Comparison of ENCODE assay signal across 8 cellular contexts in genomic region chr17:78019367-78019975, GRCh38.
DNase-seq lines count a peak whose midpoint lies in the region; FAIRE-seq and TF ChIP-seq lines count a peak whose summit lies in the region.

No MANE protein-coding gene starts in this region.

- TF ChIP-seq POLR2A in vagina (IDR thresholded peaks at IDR 0.05): no peak

- H3K27ac Mint-ChIP-seq in activated T-helper 2 cell treated with anti-CD3 and anti-CD28 coated beads, Interferon-gamma antibody, Interleukin-2, Interleukin-4, amounts not matched to agents 10 μg/mL and 5 μg/mL and 100 μg/mL, durations not matched to agents 14 hours and 24 hours and 36 hours: peak overlapping the region; percentile 50

- peaks cover 10% of the 10 kb centered on the region for H4K20me1 ChIP-seq in Loucy (ENCODE audit: insufficient read depth, low read length, poor library complexity, severe bottlenecking)

- H3K9ac ChIP-seq in Loucy (ENCODE audit: low read depth, low read length, poor library complexity, severe bottlenecking) (no peak overlapping the region), kidney (ENCODE audit: low read length in 2 of 2) (no peak overlapping the region)

- TF ChIP-seq CTCF in Loucy (conservative IDR thresholded peaks at IDR 0.05; ENCODE audit: low read length) (peak; percentile 68), kidney (IDR thresholded peaks at IDR 0.05; ENCODE audit: borderline replicate concordance, extremely low read depth, insufficient read depth) (peak; percentile 11), vagina (IDR thresholded peaks at IDR 0.05) (peak; percentile 21 to 54 (median 45))

- no peaks in the 10 kb centered on the region for H3K9me3 ChIP-seq in Loucy (ENCODE audit: insufficient read depth, low read depth, low read length)
- no peaks in the 10 kb centered on the region for H3K9me3 ChIP-seq in kidney (ENCODE audit: control insufficient read depth in 1 of 2, low read length in 2 of 2)
- H3K9me3 ChIP-seq in vagina: no peaks in the 10 kb centered on the region

- no peaks in the 10 kb centered on the region for H3K9me2 ChIP-seq in Loucy (replicated peaks; ENCODE audit: low read depth, low read length)

- H3K27me3 Mint-ChIP-seq in activated T-helper 2 cell treated with anti-CD3 and anti-CD28 coated beads, Interferon-gamma antibody, Interleukin-2, Interleukin-4, amounts not matched to agents 10 μg/mL and 5 μg/mL and 100 μg/mL, durations not matched to agents 14 hours and 24 hours and 36 hours (ENCODE audit: low read depth): no peaks in the 10 kb centered on the region

- H3K4me1 ChIP-seq in Loucy (ENCODE audit: insufficient read depth, low read length, poor library complexity, severe bottlenecking) (no peaks in the 10 kb centered on the region), kidney (ENCODE audit: control insufficient read depth in 1 of 2, insufficient read depth in 1 of 2, low read depth in 1 of 2, low read length in 2 of 2) (no peaks in the 10 kb centered on the region), vagina (peaks cover 12% of the 10 kb centered on the region)

- H3K4me2 ChIP-seq in Loucy (ENCODE audit: low read depth, low read length, poor library complexity, severe bottlenecking): no peak overlapping the region

- no peak overlapping the region for H3K27ac ChIP-seq in kidney (ENCODE audit: low read depth in 2 of 2, low read length in 2 of 2)
- H3K27ac ChIP-seq in vagina: no peak overlapping the region

- peak; percentile 28 to 35 for DNase-seq in NCI-H2081 (lab: John Stamatoyannopoulos, UW)
- DNase-seq in NCI-H2081 treated with DMSO at 0.1 percent for 48 hours (lab: John Stamatoyannopoulos, UW): no peak
- DNase-seq in activated T-helper 2 cell treated with anti-CD3 and anti-CD28 coated beads, Interferon-gamma antibody, Interleukin-2, Interleukin-4, amounts not matched to agents 10 μg/mL and 5 μg/mL and 100 μg/mL, durations not matched to agents 14 hours and 24 hours and 36 hours (ENCODE audit: low spot score): no peak
- no peak for DNase-seq in kidney
- DNase-seq in vagina (ENCODE audit: extremely low spot score in 2 of 2): no peak
- DNase-seq in cerebellum (ENCODE audit: low spot score): no peak
- no peak for DNase-seq in COLO668 (lab: John Stamatoyannopoulos, UW; ENCODE audit: unreplicated experiment)

- peak; percentile 30 for FAIRE-seq in kidney (lab: Jason Lieb, UNC)

- no peaks in the 10 kb centered on the region for H3F3A ChIP-seq in Loucy (ENCODE audit: low read depth)

- intact Hi-C loops in activated T-helper 2 cell treated with anti-CD3 and anti-CD28 coated beads, Interferon-gamma antibody, Interleukin-2, Interleukin-4, amounts not matched to agents 10 μg/mL and 5 μg/mL and 100 μg/mL, durations not matched to agents 14 hours and 24 hours and 36 hours (cut with micrococcal nuclease): no loop called here
- intact Hi-C loops in kidney (cut with DNase I): loop anchor here (10.0 kb wide), 1 partner anchor 475 kb away; no protein-coding TSS in a partner anchor
- intact Hi-C loops in vagina (cut with DNase I): loop anchor here (5.0 to 10.0 kb wide), 2 partner anchors 245 to 477 kb away; no protein-coding TSS in a partner anchor

- H3K4me3 Mint-ChIP-seq in activated T-helper 2 cell treated with anti-CD3 and anti-CD28 coated beads, Interferon-gamma antibody, Interleukin-2, Interleukin-4, amounts not matched to agents 10 μg/mL and 5 μg/mL and 100 μg/mL, durations not matched to agents 14 hours and 24 hours and 36 hours (ENCODE audit: low read depth): peak overlapping the region; percentile 33

- H3K36me3 ChIP-seq in Loucy (ENCODE audit: insufficient read depth, low read length) (peaks cover 45% of the 10 kb centered on the region; the same call in 1 of the 2 replicates), kidney (ENCODE audit: control insufficient read depth in 1 of 2, insufficient read depth in 2 of 2, low read length in 2 of 2) (no peaks in the 10 kb centered on the region), vagina (no peaks in the 10 kb centered on the region)

- H3K4me3 ChIP-seq in Loucy (ENCODE audit: low read length, poor library complexity, severe bottlenecking): no peak overlapping the region
- no peak overlapping the region for H3K4me3 ChIP-seq in kidney (ENCODE audit: low read length in 2 of 2)
- H3K4me3 ChIP-seq in vagina: no peak overlapping the region

- peaks cover 21% of the 10 kb centered on the region for H3K4me1 Mint-ChIP-seq in activated T-helper 2 cell treated with anti-CD3 and anti-CD28 coated beads, Interferon-gamma antibody, Interleukin-2, Interleukin-4, amounts not matched to agents 10 μg/mL and 5 μg/mL and 100 μg/mL, durations not matched to agents 14 hours and 24 hours and 36 hours (ENCODE audit: low read depth)

- no peak overlapping the region for H2AFZ ChIP-seq in Loucy (ENCODE audit: low read length)

- no peaks in the 10 kb centered on the region for H3K9me3 Mint-ChIP-seq in activated T-helper 2 cell treated with anti-CD3 and anti-CD28 coated beads, Interferon-gamma antibody, Interleukin-2, Interleukin-4, amounts not matched to agents 10 μg/mL and 5 μg/mL and 100 μg/mL, durations not matched to agents 14 hours and 24 hours and 36 hours

- H3K79me2 ChIP-seq in Loucy (ENCODE audit: insufficient read depth, low read length): no peaks in the 10 kb centered on the region

- no peaks in the 10 kb centered on the region for H3K27me3 ChIP-seq in Loucy (ENCODE audit: insufficient read depth, low read length, poor library complexity, severe bottlenecking)
- no peaks in the 10 kb centered on the region for H3K27me3 ChIP-seq in vagina

- peaks cover 6% of the 10 kb centered on the region for H3K36me3 Mint-ChIP-seq in activated T-helper 2 cell treated with anti-CD3 and anti-CD28 coated beads, Interferon-gamma antibody, Interleukin-2, Interleukin-4, amounts not matched to agents 10 μg/mL and 5 μg/mL and 100 μg/mL, durations not matched to agents 14 hours and 24 hours and 36 hours (ENCODE audit: low read depth)

Comparison
In these comparisons a context has a peak if more than half of its experiments do, and no peak if none do; other contexts are left out.
1. DNase-seq: peak in NCI-H2081 (2 of 2); none in NCI-H2081 treated with DMSO at 0.1 percent for 48 hours (single experiment), activated T-helper 2 cell treated with anti-CD3 and anti-CD28 coated beads, Interferon-gamma antibody, Interleukin-2, Interleukin-4, amounts not matched to agents 10 μg/mL and 5 μg/mL and 100 μg/mL, durations not matched to agents 14 hours and 24 hours and 36 hours (single experiment), kidney (single experiment), vagina (0 of 2), cerebellum (single experiment) and COLO668 (single experiment).
2. CTCF ChIP-seq: peak in every context shown above with its lines; median percentile 68 in Loucy; 45 in vagina; 11 in kidney.